In the genomic region with DNA sequence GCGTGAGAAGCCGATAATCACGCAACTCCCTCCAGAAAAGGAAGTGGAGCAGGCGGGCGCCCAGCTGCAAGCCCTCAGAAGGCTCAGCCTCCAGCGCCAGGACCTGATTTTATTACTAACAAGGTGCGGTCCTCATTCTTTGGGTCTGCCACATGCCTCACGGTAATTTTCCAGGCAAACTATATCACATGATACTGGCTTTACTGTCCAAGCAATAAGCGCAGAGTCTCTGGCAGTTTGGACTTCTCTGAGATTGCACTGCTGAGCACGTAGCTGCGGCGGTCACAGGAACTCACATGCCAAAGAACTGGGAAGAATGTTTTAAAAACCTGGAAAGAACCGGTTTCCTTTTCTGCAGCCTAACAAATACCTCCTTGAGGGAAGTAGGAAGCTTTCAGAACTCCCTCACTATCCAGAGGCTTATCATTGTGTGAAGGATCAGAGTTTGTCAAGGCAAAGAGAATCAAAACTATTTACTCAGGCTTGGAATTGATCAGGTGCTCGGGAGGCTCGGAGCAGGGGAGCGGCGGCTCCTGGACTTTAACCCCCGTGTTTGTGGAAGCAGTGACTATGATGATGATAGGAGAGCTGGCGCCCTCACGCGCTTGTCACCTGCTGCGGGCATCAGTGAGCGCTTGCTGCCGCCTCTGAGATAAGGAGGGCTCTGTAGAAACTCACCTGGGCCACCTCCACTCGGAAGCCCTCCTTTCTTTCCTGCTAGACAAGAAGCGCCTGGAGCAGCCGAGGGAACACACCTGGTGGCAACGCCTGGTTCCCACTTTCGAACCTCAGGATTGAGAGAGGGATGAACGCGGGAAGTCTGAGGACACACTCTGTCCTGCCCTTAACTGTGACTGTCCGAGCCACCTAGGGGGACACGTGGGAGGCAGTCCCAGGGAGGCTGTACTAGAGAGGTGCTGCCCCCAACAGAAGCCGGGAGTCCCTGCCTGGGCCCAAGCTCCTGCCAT, we compare ENCODE assay signal across 1 cellular context.
TF ChIP-seq lines count a peak whose summit lies in the region.

No MANE protein-coding gene starts in this region.

TF ChIP-seq in HepG2, 621 proteins besides CTCF, POLR2A, EP300 and RAD21 (continues in another document):
- TF ChIP-seq IRF2 (CRISPR knock-in tag; IDR thresholded peaks at IDR 0.05) (peak; percentile 43; the same call in 1 of the 2 replicates), ZNF563 (CRISPR knock-in tag; IDR thresholded peaks at IDR 0.05) (peak; percentile 53; the same call in 1 of the 2 replicates), ZNF12 (CRISPR knock-in tag; IDR thresholded peaks at IDR 0.05) (peak; percentile 67; the same call in 1 of the 2 replicates), ZNF572 (CRISPR knock-in tag; IDR thresholded peaks at IDR 0.05) (no peak), MED8 (CRISPR knock-in tag; IDR thresholded peaks at IDR 0.05; ENCODE audit: insufficient replicate concordance) (no peak), SAFB2 (CRISPR knock-in tag; IDR thresholded peaks at IDR 0.05; ENCODE audit: borderline replicate concordance, low read depth) (no peak), SRF (IDR thresholded peaks at IDR 0.05; ENCODE audit: low read depth, low read length) (no peak), JUN (CRISPR knock-in tag; IDR thresholded peaks at IDR 0.05) (peak; percentile 64; the same call in 1 of the 2 replicates), ZNF761 (CRISPR knock-in tag; conservative IDR thresholded peaks at IDR 0.05) (0 out of 2 replicates have a peak, but pooled peaks have one; percentile 83), ZNF136 (CRISPR knock-in tag; IDR thresholded peaks at IDR 0.05; ENCODE audit: low read depth) (0 out of 2 replicates have a peak, but pooled peaks have one; percentile 39), ATF7 (IDR thresholded peaks at IDR 0.05) (no peak), ATF7 (CRISPR knock-in tag; IDR thresholded peaks at IDR 0.05) (no peak; the same call in 1 of the 2 replicates), ZNF816 (CRISPR knock-in tag; IDR thresholded peaks at IDR 0.05; ENCODE audit: borderline replicate concordance) (no peak), GZF1 (CRISPR knock-in tag; IDR thresholded peaks at IDR 0.05) (0 out of 2 replicates have a peak, but pooled peaks have one; percentile 5), CEBPG (CRISPR knock-in tag; IDR thresholded peaks at IDR 0.05) (no peak; the same call in 1 of the 2 replicates), NR3C1 (CRISPR knock-in tag; IDR thresholded peaks at IDR 0.05) (no peak), NFE2 (CRISPR knock-in tag; IDR thresholded peaks at IDR 0.05) (no peak), GTF3A (CRISPR knock-in tag; conservative IDR thresholded peaks at IDR 0.05) (no peak), HES4 (CRISPR knock-in tag; IDR thresholded peaks at IDR 0.05; ENCODE audit: borderline replicate concordance) (no peak), SKI (IDR thresholded peaks at IDR 0.05; ENCODE audit: partially characterized antibody) (peak; percentile 54), ZFP36 (IDR thresholded peaks at IDR 0.05; ENCODE audit: borderline replicate concordance, low read depth, low read length, partially characterized antibody) (peak; percentile 93), SP140L (CRISPR knock-in tag; IDR thresholded peaks at IDR 0.05; ENCODE audit: borderline replicate concordance) (0 out of 2 replicates have a peak, but pooled peaks have one; percentile 34), ZBTB20 (CRISPR knock-in tag; IDR thresholded peaks at IDR 0.05; ENCODE audit: borderline replicate concordance, low read depth) (0 out of 2 replicates have a peak, but pooled peaks have one; percentile 56), NFE2L1 (CRISPR knock-in tag; IDR thresholded peaks at IDR 0.05; ENCODE audit: borderline replicate concordance) (no peak), ZNF160 (CRISPR knock-in tag; IDR thresholded peaks at IDR 0.05) (peak; percentile 85), GFI1 (CRISPR knock-in tag; IDR thresholded peaks at IDR 0.05; ENCODE audit: borderline replicate concordance) (peak; percentile 99), ZFP82 (CRISPR knock-in tag; IDR thresholded peaks at IDR 0.05; ENCODE audit: borderline replicate concordance) (no peak), HHEX (CRISPR knock-in tag; IDR thresholded peaks at IDR 0.05) (peak; percentile 73), ATF7-NPFF (CRISPR knock-in tag; IDR thresholded peaks at IDR 0.05; ENCODE audit: low read depth) (peak; percentile 64; the same call in 1 of the 2 replicates)
- TF ChIP-seq, protein P1, sequence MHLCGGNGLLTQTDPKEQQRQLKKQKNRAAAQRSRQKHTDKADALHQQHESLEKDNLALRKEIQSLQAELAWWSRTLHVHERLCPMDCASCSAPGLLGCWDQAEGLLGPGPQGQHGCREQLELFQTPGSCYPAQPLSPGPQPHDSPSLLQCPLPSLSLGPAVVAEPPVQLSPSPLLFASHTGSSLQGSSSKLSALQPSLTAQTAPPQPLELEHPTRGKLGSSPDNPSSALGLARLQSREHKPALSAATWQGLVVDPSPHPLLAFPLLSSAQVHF (CRISPR knock-in tag; IDR thresholded peaks at IDR 0.05) = no peak
- TF ChIP-seq, protein P2, sequence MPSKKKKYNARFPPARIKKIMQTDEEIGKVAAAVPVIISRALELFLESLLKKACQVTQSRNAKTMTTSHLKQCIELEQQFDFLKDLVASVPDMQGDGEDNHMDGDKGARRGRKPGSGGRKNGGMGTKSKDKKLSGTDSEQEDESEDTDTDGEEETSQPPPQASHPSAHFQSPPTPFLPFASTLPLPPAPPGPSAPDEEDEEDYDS (CRISPR knock-in tag; IDR thresholded peaks at IDR 0.05) = peak; percentile 58; the same call in 1 of the 2 replicates
- TF ChIP-seq, protein P3, sequence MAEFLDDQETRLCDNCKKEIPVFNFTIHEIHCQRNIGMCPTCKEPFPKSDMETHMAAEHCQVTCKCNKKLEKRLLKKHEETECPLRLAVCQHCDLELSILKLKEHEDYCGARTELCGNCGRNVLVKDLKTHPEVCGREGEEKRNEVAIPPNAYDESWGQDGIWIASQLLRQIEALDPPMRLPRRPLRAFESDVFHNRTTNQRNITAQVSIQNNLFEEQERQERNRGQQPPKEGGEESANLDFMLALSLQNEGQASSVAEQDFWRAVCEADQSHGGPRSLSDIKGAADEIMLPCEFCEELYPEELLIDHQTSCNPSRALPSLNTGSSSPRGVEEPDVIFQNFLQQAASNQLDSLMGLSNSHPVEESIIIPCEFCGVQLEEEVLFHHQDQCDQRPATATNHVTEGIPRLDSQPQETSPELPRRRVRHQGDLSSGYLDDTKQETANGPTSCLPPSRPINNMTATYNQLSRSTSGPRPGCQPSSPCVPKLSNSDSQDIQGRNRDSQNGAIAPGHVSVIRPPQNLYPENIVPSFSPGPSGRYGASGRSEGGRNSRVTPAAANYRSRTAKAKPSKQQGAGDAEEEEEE (CRISPR knock-in tag; IDR thresholded peaks at IDR 0.05; ENCODE audit: borderline replicate concordance) = no peak
- TF ChIP-seq, protein P4, sequence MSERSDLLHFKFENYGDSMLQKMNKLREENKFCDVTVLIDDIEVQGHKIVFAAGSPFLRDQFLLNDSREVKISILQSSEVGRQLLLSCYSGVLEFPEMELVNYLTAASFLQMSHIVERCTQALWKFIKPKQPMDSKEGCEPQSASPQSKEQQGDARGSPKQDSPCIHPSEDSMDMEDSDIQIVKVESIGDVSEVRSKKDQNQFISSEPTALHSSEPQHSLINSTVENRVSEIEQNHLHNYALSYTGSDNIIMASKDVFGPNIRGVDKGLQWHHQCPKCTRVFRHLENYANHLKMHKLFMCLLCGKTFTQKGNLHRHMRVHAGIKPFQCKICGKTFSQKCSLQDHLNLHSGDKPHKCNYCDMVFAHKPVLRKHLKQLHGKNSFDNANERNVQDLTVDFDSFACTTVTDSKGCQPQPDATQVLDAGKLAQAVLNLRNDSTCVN (CRISPR knock-in tag; IDR thresholded peaks at IDR 0.05; ENCODE audit: borderline replicate concordance) = no peak
- TF ChIP-seq, protein P5, sequence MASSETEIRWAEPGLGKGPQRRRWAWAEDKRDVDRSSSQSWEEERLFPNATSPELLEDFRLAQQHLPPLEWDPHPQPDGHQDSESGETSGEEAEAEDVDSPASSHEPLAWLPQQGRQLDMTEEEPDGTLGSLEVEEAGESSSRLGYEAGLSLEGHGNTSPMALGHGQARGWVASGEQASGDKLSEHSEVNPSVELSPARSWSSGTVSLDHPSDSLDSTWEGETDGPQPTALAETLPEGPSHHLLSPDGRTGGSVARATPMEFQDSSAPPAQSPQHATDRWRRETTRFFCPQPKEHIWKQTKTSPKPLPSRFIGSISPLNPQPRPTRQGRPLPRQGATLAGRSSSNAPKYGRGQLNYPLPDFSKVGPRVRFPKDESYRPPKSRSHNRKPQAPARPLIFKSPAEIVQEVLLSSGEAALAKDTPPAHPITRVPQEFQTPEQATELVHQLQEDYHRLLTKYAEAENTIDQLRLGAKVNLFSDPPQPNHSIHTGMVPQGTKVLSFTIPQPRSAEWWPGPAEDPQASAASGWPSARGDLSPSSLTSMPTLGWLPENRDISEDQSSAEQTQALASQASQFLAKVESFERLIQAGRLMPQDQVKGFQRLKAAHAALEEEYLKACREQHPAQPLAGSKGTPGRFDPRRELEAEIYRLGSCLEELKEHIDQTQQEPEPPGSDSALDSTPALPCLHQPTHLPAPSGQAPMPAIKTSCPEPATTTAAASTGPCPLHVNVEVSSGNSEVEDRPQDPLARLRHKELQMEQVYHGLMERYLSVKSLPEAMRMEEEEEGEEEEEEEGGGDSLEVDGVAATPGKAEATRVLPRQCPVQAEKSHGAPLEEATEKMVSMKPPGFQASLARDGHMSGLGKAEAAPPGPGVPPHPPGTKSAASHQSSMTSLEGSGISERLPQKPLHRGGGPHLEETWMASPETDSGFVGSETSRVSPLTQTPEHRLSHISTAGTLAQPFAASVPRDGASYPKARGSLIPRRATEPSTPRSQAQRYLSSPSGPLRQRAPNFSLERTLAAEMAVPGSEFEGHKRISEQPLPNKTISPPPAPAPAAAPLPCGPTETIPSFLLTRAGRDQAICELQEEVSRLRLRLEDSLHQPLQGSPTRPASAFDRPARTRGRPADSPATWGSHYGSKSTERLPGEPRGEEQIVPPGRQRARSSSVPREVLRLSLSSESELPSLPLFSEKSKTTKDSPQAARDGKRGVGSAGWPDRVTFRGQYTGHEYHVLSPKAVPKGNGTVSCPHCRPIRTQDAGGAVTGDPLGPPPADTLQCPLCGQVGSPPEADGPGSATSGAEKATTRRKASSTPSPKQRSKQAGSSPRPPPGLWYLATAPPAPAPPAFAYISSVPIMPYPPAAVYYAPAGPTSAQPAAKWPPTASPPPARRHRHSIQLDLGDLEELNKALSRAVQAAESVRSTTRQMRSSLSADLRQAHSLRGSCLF (CRISPR knock-in tag; IDR thresholded peaks at IDR 0.05; ENCODE audit: borderline replicate concordance) = no peak
- TF ChIP-seq, protein P6, sequence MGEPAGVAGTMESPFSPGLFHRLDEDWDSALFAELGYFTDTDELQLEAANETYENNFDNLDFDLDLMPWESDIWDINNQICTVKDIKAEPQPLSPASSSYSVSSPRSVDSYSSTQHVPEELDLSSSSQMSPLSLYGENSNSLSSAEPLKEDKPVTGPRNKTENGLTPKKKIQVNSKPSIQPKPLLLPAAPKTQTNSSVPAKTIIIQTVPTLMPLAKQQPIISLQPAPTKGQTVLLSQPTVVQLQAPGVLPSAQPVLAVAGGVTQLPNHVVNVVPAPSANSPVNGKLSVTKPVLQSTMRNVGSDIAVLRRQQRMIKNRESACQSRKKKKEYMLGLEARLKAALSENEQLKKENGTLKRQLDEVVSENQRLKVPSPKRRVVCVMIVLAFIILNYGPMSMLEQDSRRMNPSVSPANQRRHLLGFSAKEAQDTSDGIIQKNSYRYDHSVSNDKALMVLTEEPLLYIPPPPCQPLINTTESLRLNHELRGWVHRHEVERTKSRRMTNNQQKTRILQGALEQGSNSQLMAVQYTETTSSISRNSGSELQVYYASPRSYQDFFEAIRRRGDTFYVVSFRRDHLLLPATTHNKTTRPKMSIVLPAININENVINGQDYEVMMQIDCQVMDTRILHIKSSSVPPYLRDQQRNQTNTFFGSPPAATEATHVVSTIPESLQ (CRISPR knock-in tag; conservative IDR thresholded peaks at IDR 0.05) = no peak
- TF ChIP-seq, protein P7, sequence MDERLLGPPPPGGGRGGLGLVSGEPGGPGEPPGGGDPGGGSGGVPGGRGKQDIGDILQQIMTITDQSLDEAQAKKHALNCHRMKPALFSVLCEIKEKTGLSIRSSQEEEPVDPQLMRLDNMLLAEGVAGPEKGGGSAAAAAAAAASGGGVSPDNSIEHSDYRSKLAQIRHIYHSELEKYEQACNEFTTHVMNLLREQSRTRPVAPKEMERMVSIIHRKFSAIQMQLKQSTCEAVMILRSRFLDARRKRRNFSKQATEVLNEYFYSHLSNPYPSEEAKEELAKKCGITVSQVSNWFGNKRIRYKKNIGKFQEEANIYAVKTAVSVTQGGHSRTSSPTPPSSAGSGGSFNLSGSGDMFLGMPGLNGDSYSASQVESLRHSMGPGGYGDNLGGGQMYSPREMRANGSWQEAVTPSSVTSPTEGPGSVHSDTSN (CRISPR knock-in tag; IDR thresholded peaks at IDR 0.05) = no peak
- TF ChIP-seq, protein P8, sequence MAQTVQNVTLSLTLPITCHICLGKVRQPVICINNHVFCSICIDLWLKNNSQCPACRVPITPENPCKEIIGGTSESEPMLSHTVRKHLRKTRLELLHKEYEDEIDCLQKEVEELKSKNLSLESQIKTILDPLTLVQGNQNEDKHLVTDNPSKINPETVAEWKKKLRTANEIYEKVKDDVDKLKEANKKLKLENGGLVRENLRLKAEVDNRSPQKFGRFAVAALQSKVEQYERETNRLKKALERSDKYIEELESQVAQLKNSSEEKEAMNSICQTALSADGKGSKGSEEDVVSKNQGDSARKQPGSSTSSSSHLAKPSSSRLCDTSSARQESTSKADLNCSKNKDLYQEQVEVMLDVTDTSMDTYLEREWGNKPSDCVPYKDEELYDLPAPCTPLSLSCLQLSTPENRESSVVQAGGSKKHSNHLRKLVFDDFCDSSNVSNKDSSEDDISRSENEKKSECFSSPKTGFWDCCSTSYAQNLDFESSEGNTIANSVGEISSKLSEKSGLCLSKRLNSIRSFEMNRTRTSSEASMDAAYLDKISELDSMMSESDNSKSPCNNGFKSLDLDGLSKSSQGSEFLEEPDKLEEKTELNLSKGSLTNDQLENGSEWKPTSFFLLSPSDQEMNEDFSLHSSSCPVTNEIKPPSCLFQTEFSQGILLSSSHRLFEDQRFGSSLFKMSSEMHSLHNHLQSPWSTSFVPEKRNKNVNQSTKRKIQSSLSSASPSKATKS (CRISPR knock-in tag; IDR thresholded peaks at IDR 0.05) = no peak
- TF ChIP-seq, protein P9, sequence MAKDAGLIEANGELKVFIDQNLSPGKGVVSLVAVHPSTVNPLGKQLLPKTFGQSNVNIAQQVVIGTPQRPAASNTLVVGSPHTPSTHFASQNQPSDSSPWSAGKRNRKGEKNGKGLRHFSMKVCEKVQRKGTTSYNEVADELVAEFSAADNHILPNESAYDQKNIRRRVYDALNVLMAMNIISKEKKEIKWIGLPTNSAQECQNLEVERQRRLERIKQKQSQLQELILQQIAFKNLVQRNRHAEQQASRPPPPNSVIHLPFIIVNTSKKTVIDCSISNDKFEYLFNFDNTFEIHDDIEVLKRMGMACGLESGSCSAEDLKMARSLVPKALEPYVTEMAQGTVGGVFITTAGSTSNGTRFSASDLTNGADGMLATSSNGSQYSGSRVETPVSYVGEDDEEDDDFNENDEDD (CRISPR knock-in tag; IDR thresholded peaks at IDR 0.05; ENCODE audit: borderline replicate concordance) = peak; percentile 57; the same call in 1 of the 2 replicates
